Comparison of ENCODE assay signal across 9 cellular contexts in genomic region chr19:35140898-35141626, GRCh38. TPM values are rescaled to one million over a fixed set of nuclear protein-coding genes. Genes with fewer than 3 reads are reported as not detected.
DNase-seq lines count a peak whose midpoint lies in the region; TF ChIP-seq lines count a peak whose summit lies in the region.
"Had no signal": no experiment of that assay in that cellular context is flagged by ENCODE, and none has a peak within 500 bp of the region (broad histone marks: within the 10 kb centered on the region; RNA-seq: fewer than 3 reads in every experiment).

No MANE protein-coding gene starts in this region.

- in situ Hi-C loops in Caki2 (cut with HindIII; ENCODE audit: low pct_unique_long_range_greater_than_20kb, low sequenced_read_pairs), result no loop called here
- in situ Hi-C loops in mammary epithelial cell (cut with MboI; ENCODE audit: low sequenced_read_pairs in 2 of 2), result no loop called here

- peak overlapping the region; percentile 70 to 87 (median 80) for H3K4me3 Mint-ChIP-seq in immature natural killer cell

- intact Hi-C loops in mammary epithelial cell (cut with micrococcal nuclease), result loop anchor here (1.0 to 5.0 kb wide), 6 partner anchors 27 to 168 kb away; partner anchors contain the start of gene USF2

- no peaks in the 10 kb centered on the region for H4K20me1 ChIP-seq in mammary epithelial cell (ENCODE audit: insufficient read depth, low read length)
- no peaks in the 10 kb centered on the region for H4K20me1 ChIP-seq in smooth muscle cell (ENCODE audit: low read depth)

- no peak overlapping the region for H3K9ac ChIP-seq in mammary epithelial cell (ENCODE audit: insufficient read depth, low read length)
- H3K9ac ChIP-seq in smooth muscle cell (ENCODE audit: low read depth), result no peak overlapping the region

- TF ChIP-seq CTCF in mammary epithelial cell (conservative IDR thresholded peaks at IDR 0.05 in 1 of 2, IDR thresholded peaks at IDR 0.05 in 1 of 2; ENCODE audit: extremely low read depth in 1 of 2, insufficient read depth in 1 of 2, low read depth in 1 of 2, low read length in 2 of 2), result peak; percentile 19 to 79
- peak; percentile 17 for TF ChIP-seq CTCF in smooth muscle cell (IDR thresholded peaks at IDR 0.05; ENCODE audit: borderline replicate concordance, insufficient read depth, poor library complexity, severe bottlenecking)

- H3K4me2 ChIP-seq in mammary epithelial cell (ENCODE audit: insufficient read depth, low read depth, low read length) (peak overlapping the region; percentile 76), smooth muscle cell (peak overlapping the region; percentile 67)

- CTCF ChIA-PET in mammary epithelial cell (lab: Charles Lee; ENCODE audit: low non-redundant PET), result interaction anchor here (0.5 to 1.3 kb wide), 5 partner anchors 17 to 693 kb away, joined by 3 to 8 read pairs (median 4); no protein-coding TSS in a partner anchor

- H3F3A ChIP-seq in smooth muscle cell (ENCODE audit: low read depth), result no peaks in the 10 kb centered on the region

- H3K36me3 ChIP-seq in H7 (replicated peaks; ENCODE audit: control insufficient read depth, insufficient read depth, low read length), result no peaks in the 10 kb centered on the region
- no peaks in the 10 kb centered on the region for H3K36me3 ChIP-seq in mammary epithelial cell (ENCODE audit: insufficient read depth, low read length)
- H3K36me3 ChIP-seq in smooth muscle cell (ENCODE audit: low read depth), result no peaks in the 10 kb centered on the region

- dilution Hi-C loops in mammary epithelial cell (cut with HindIII; ENCODE audit: low sequenced_read_pairs), result no loop called here

- BruUV-seq in mammary epithelial cell (replicated peaks; lab: Mats Ljungman, UMichigan), result no TSS peak

- H3K9me3 ChIP-seq in mammary epithelial cell (replicated peaks; ENCODE audit: insufficient read depth, low read length) (no peaks in the 10 kb centered on the region), smooth muscle cell (replicated peaks; ENCODE audit: low read depth) (no peaks in the 10 kb centered on the region)

- H3K4me1 ChIP-seq in mammary epithelial cell (ENCODE audit: insufficient read depth, low read length) (peaks cover 33% of the 10 kb centered on the region), smooth muscle cell (ENCODE audit: low read depth) (peaks cover 12% of the 10 kb centered on the region)

- no peak overlapping the region for H3K27ac ChIP-seq in mammary epithelial cell (ENCODE audit: insufficient read depth, low read depth, low read length)
- no peak overlapping the region for H3K27ac ChIP-seq in smooth muscle cell (ENCODE audit: low read depth)

- H3K79me2 ChIP-seq in mammary epithelial cell (ENCODE audit: insufficient read depth, low read length), result no peaks in the 10 kb centered on the region
- H3K79me2 ChIP-seq in smooth muscle cell (ENCODE audit: low read depth), result no peaks in the 10 kb centered on the region

- 5% methylated on average over 12 of the region's 36 CpGs for WGBS in mammary epithelial cell (ENCODE audit: low coverage, missing lambda C conversion rate)
- WGBS in smooth muscle cell (ENCODE audit: low lambda C conversion rate), result 2% methylated on average over 17 of the region's 36 CpGs

- peaks cover 28 to 42% of the 10 kb centered on the region in 2 donors for H3K4me1 Mint-ChIP-seq in immature natural killer cell

- H3K27me3 ChIP-seq in H7 (ENCODE audit: control insufficient read depth, insufficient read depth, low read length) (peaks cover 27% of the 10 kb centered on the region), mammary epithelial cell (ENCODE audit: insufficient read depth, low read length) (no peaks in the 10 kb centered on the region), smooth muscle cell (ENCODE audit: low read depth) (peaks cover 41% of the 10 kb centered on the region)

- peaks cover 4 to 10% (median 6%) of the 10 kb centered on the region in 3 donors for H3K27me3 Mint-ChIP-seq in immature natural killer cell (ENCODE audit: low read depth in 3 of 3)

- H3K36me3 Mint-ChIP-seq in immature natural killer cell, result peaks cover 0 to 7% (median 0%) of the 10 kb centered on the region in 3 donors

- H2AFZ ChIP-seq in mammary epithelial cell (ENCODE audit: low read depth, low read length), result peak overlapping the region; percentile 82
- H2AFZ ChIP-seq in smooth muscle cell (ENCODE audit: low read depth), result no peak overlapping the region

- peak overlapping the region in 5 of 6 donors; percentile 50 to 82 (median 77) for H3K27ac Mint-ChIP-seq in immature natural killer cell

- H3K9me3 Mint-ChIP-seq in immature natural killer cell, result no peaks in the 10 kb centered on the region

- H3K4me3 ChIP-seq in H7 (ENCODE audit: insufficient read depth, low read depth, low read length), result peak overlapping the region; percentile 64
- peak overlapping the region in 1 of 3 experiments; percentile 26 for H3K4me3 ChIP-seq in mammary epithelial cell (replicated peaks in 1 of 3; ENCODE audit: insufficient read depth in 1 of 3, low read depth in 2 of 3, low read length in 3 of 3)
- peak overlapping the region; percentile 21 for H3K4me3 ChIP-seq in smooth muscle cell

- DNase-seq in Caki2 (ENCODE audit: low read depth) (peak; percentile 78), H7 (peak; percentile 100), NCI-H2029 treated with DMSO at 0.1 percent for 48 hours (lab: John Stamatoyannopoulos, UW) (peak; percentile 77), mammary epithelial cell (peak; percentile 88), immature natural killer cell (peak; percentile 86 to 89 (median 87)), smooth muscle cell (lab: John Stamatoyannopoulos, UW; ENCODE audit: unreplicated experiment) (peak; percentile 79), NCI-H1092 (lab: John Stamatoyannopoulos, UW) (no peak)
- peak; percentile 93 to 98 (median 96) for DNase-seq in activated CD4-positive, CD25-positive, alpha-beta regulatory T cell (lab: John Stamatoyannopoulos, UW)

RNA-seq across cellular contexts. Expression of gene FXYD7, which starts 2.0 kb away (rescaled TPM):
- not detected in 2 replicates for total RNA-seq in Caki2 (2014; rRNA removed; shearing (Covaris generic); ENCODE audit: low replicate concordance)
- 1.3 and 1.8 TPM in 2 replicates for total RNA-seq in H7 (2014; rRNA removed; shearing (Covaris generic))
- total RNA-seq in mammary epithelial cell, result 1 to 10 TPM in 1 of 2 donors, not detected in 1; 1.1 TPM
- polyA plus RNA-seq in mammary epithelial cell, result 0.67 TPM
- not detected for polyA minus RNA-seq in mammary epithelial cell
- polyA plus RNA-seq in immature natural killer cell, result 1 to 10 TPM; 2.1 to 4.1 (median 2.5) TPM
- not detected in 2 replicates for total RNA-seq in smooth muscle cell
- polyA plus RNA-seq in smooth muscle cell, result not detected in 2 replicates
- total RNA-seq: activated CD8-positive, alpha-beta memory T cell treated with anti-CD3 and anti-CD28 coated beads for 36 hours had no signal

RNA-seq across cellular contexts. Expression of gene FXYD1, which starts 2.4 kb away (rescaled TPM):
- not detected in 2 replicates for total RNA-seq in Caki2 (2014; rRNA removed; shearing (Covaris generic); ENCODE audit: low replicate concordance)
- total RNA-seq in H7 (2014; rRNA removed; shearing (Covaris generic)), result 5.0 and 6.1 TPM in 2 replicates
- 1 to 10 TPM in 1 of 2 donors, not detected in 1; 1.9 TPM for total RNA-seq in mammary epithelial cell
- 0.17 TPM for polyA plus RNA-seq in mammary epithelial cell
- polyA minus RNA-seq in mammary epithelial cell, result not detected
- polyA plus RNA-seq in immature natural killer cell, result under 1 TPM in 2 of 3 donors, not detected in 1; 0.53 to 0.83 TPM
- total RNA-seq in smooth muscle cell, result 3.2 and 3.5 TPM in 2 replicates
- polyA plus RNA-seq in smooth muscle cell, result 2.7 and 3.0 TPM in 2 replicates
- total RNA-seq: activated CD8-positive, alpha-beta memory T cell treated with anti-CD3 and anti-CD28 coated beads for 36 hours had no signal

RNA-seq across cellular contexts. Expression of gene LGI4, which starts 6.2 kb away (rescaled TPM):
- 0.29 TPM in 1 of 2 replicates, not detected in the other for total RNA-seq in Caki2 (2014; rRNA removed; shearing (Covaris generic); ENCODE audit: low replicate concordance)
- 2.9 and 10.4 TPM in 2 replicates for total RNA-seq in H7 (2014; rRNA removed; shearing (Covaris generic))
- total RNA-seq in mammary epithelial cell, result under 1 TPM; 0.17 to 0.42 TPM
- 0.16 TPM for polyA plus RNA-seq in mammary epithelial cell
- 0.21 TPM for polyA minus RNA-seq in mammary epithelial cell
- polyA plus RNA-seq in immature natural killer cell, result not detected
- 0.22 TPM in 1 of 2 replicates, not detected in the other for total RNA-seq in smooth muscle cell
- polyA plus RNA-seq in smooth muscle cell, result 0.17 and 0.24 TPM in 2 replicates
- total RNA-seq: activated CD8-positive, alpha-beta memory T cell treated with anti-CD3 and anti-CD28 coated beads for 36 hours had no signal

RNA-seq across cellular contexts. Expression of gene FXYD5, which starts 13.5 kb away (rescaled TPM):
- total RNA-seq in Caki2 (2014; rRNA removed; shearing (Covaris generic); ENCODE audit: low replicate concordance), result 43.7 and 51.5 TPM in 2 replicates
- total RNA-seq in H7 (2014; rRNA removed; shearing (Covaris generic)), result 101 and 115 TPM in 2 replicates
- total RNA-seq in mammary epithelial cell (100 to 1,000 TPM in 1 of 2 donors, 10 to 100 TPM in 1; 23.5 to 349 TPM), smooth muscle cell (89.3 and 133 TPM in 2 replicates)
- polyA plus RNA-seq in mammary epithelial cell (390 TPM), immature natural killer cell (100 to 1,000 TPM; 262 to 427 (median 346) TPM), smooth muscle cell (205 and 246 TPM in 2 replicates)
- polyA minus RNA-seq in mammary epithelial cell, result 448 TPM

RNA-seq across cellular contexts. Expression of gene FXYD3, which starts 25.4 kb away (rescaled TPM):
- not detected in 2 replicates for total RNA-seq in Caki2 (2014; rRNA removed; shearing (Covaris generic); ENCODE audit: low replicate concordance)
- total RNA-seq in H7 (2014; rRNA removed; shearing (Covaris generic)), result not detected in 2 replicates
- 100 to 1,000 TPM; 344 to 808 TPM for total RNA-seq in mammary epithelial cell
- polyA plus RNA-seq in mammary epithelial cell, result 901 TPM
- 137 TPM for polyA minus RNA-seq in mammary epithelial cell
- not detected for polyA plus RNA-seq in immature natural killer cell
- 26.3 and 37.0 TPM in 2 replicates for total RNA-seq in smooth muscle cell
- polyA plus RNA-seq in smooth muscle cell, result 23.0 and 67.1 TPM in 2 replicates
- total RNA-seq: activated CD8-positive, alpha-beta memory T cell treated with anti-CD3 and anti-CD28 coated beads for 36 hours had no signal
